In the genomic region with DNA sequence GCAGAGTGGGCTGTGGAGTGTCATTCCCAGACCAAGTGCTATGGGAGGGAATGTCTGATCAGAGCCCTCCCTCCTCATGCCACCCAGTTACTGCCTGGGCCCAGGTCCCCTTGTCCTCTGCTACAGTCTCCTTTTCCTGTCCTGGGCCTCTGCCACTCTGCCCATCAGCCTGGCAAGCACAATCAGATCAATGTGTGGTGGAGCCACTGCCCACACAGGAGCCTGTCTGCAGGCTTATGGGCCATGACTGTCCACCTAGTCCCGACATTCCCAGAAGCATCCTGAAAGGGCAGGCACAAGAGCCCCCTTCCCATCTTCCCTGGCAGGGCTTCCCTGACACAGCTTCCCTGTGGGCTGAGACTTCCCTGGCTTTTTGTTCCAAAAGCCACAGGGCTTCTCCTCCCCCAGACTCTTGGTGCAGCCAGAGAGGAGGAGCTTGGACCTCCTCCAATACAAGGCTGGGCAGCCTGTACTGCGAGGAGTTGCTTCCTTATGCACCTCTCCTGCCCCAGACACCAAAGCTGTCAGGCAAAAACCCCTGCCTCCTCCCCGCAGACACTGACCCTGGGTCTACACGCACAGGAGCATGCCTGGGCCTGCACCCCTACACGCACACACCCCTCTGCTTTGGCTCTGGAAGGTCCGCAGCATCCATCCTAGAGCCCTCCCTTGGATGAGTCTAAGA, we compare ENCODE assay signal across 9 cellular contexts. TPM values are rescaled to one million over a fixed set of nuclear protein-coding genes. Genes with fewer than 3 reads are reported as not detected.
DNase-seq lines count a peak whose midpoint lies in the region; ATAC-seq and TF ChIP-seq lines count a peak whose summit lies in the region.
"Had no signal": no experiment of that assay in that cellular context is flagged by ENCODE, and none has a peak within 500 bp of the region (broad histone marks: within the 10 kb centered on the region; RNA-seq: fewer than 3 reads in every experiment).

No MANE protein-coding gene starts in this region.

- DNase-seq in AG08395 (ENCODE audit: low spot score) (peak; percentile 45), NCI-H1105 treated with DMSO at 0.1 percent for 48 hours (lab: John Stamatoyannopoulos, UW) (peak; percentile 70), astrocyte of the hippocampus (ENCODE audit: low read depth, low spot score) (peak; percentile 81), left colon (peak in 1 of 2 donors; percentile 28), NOMO-1 treated with dmso at 0.1 percent for 144 hours (lab: John Stamatoyannopoulos, UW; ENCODE audit: unreplicated experiment) (no peak), GOT3 (lab: John Stamatoyannopoulos, UW) (no peak)
- DNase-seq in activated naive CD4-positive, alpha-beta T cell treated with anti-CD3 and anti-CD28 coated beads, Interleukin-2, amount 50 U/mL, for 72 hours (ENCODE audit: low spot score in 2 of 2): no peak
- DNase-seq: MV-4-11 had no signal

- TF ChIP-seq POLR2A in GM18505 (IDR thresholded peaks at IDR 0.05; ENCODE audit: borderline replicate concordance, extremely low read depth, insufficient read depth, insufficient read length): no peak

- intact Hi-C loops in left colon (cut with DNase I, micrococcal nuclease): no loop called here

- peak overlapping the region in 1 of 2 donors; percentile 48 for H3K27ac Mint-ChIP-seq in activated naive CD4-positive, alpha-beta T cell treated with anti-CD3 and anti-CD28 coated beads, Interleukin-2, amount 50 U/mL, for 72 hours

- peak; percentile 84 for ATAC-seq in left colon
- no peak for ATAC-seq in activated naive CD4-positive, alpha-beta T cell treated with anti-CD3 and anti-CD28 coated beads, Interleukin-2, amount 50 U/mL, for 72 hours
- no peak for ATAC-seq in GM18505 (IDR thresholded peaks at IDR 0.05; ENCODE audit: unreplicated experiment)

- H3K36me3 Mint-ChIP-seq in activated naive CD4-positive, alpha-beta T cell treated with anti-CD3 and anti-CD28 coated beads, Interleukin-2, amount 50 U/mL, for 72 hours: no peaks in the 10 kb centered on the region

- H3K9me3 Mint-ChIP-seq in activated naive CD4-positive, alpha-beta T cell treated with anti-CD3 and anti-CD28 coated beads, Interleukin-2, amount 50 U/mL, for 72 hours: no peaks in the 10 kb centered on the region

RNA-seq across cellular contexts. Expression of gene CNTN2, which starts 29.2 kb away (rescaled TPM):
- total RNA-seq in left colon: under 1 TPM; 0.15 to 0.64 TPM
- total RNA-seq in activated naive CD4-positive, alpha-beta T cell treated with anti-CD3 and anti-CD28 coated beads, Interleukin-2, amount 50 U/mL, for 72 hours: not detected

Comparison
In these comparisons a context has a peak if more than half of its experiments do, and no peak if none do; other contexts are left out.
1. DNase-seq: peak in AG08395 (single experiment), NCI-H1105 treated with DMSO at 0.1 percent for 48 hours (single experiment) and astrocyte of the hippocampus (single experiment); none in activated naive CD4-positive, alpha-beta T cell treated with anti-CD3 and anti-CD28 coated beads, Interleukin-2, amount 50 U/mL, for 72 hours (0 of 2), NOMO-1 treated with dmso at 0.1 percent for 144 hours (single experiment) and GOT3 (single experiment).